Comparison of ENCODE assay signal across 1 cellular context in genomic region chr12:65925626-65926025, GRCh38.
TF ChIP-seq lines count a peak whose summit lies in the region.

No MANE protein-coding gene starts in this region.

TF ChIP-seq in WTC11, 78 proteins besides CTCF, POLR2A, EP300 and RAD21 (continued from another document):
- TF ChIP-seq ZNF532 (CRISPR knock-in tag; IDR thresholded peaks at IDR 0.05; ENCODE audit: borderline replicate concordance) (no peak), ETV6 (CRISPR knock-in tag; IDR thresholded peaks at IDR 0.05) (no peak), NFE2L1 (CRISPR knock-in tag; IDR thresholded peaks at IDR 0.05) (no peak), USF2 (CRISPR knock-in tag; IDR thresholded peaks at IDR 0.05) (no peak), EMX1 (CRISPR knock-in tag; IDR thresholded peaks at IDR 0.05) (no peak), ZNF416 (CRISPR knock-in tag; IDR thresholded peaks at IDR 0.05) (no peak), E2F1 (CRISPR knock-in tag; IDR thresholded peaks at IDR 0.05) (no peak), ZNF281 (CRISPR knock-in tag; IDR thresholded peaks at IDR 0.05) (no peak), JAZF1 (CRISPR knock-in tag; IDR thresholded peaks at IDR 0.05) (no peak), MXD4 (CRISPR knock-in tag; IDR thresholded peaks at IDR 0.05; ENCODE audit: borderline replicate concordance) (no peak), ZBTB43 (CRISPR knock-in tag; IDR thresholded peaks at IDR 0.05) (no peak), MLX (CRISPR knock-in tag; IDR thresholded peaks at IDR 0.05) (no peak), ZNF423 (CRISPR knock-in tag; IDR thresholded peaks at IDR 0.05) (no peak), CBFB (CRISPR knock-in tag; IDR thresholded peaks at IDR 0.05; ENCODE audit: low read depth) (no peak), NR3C1 (CRISPR knock-in tag; conservative IDR thresholded peaks at IDR 0.05; ENCODE audit: low read depth) (no peak)
